ENCODE assay signal across 8 cellular contexts in the genomic region with DNA sequence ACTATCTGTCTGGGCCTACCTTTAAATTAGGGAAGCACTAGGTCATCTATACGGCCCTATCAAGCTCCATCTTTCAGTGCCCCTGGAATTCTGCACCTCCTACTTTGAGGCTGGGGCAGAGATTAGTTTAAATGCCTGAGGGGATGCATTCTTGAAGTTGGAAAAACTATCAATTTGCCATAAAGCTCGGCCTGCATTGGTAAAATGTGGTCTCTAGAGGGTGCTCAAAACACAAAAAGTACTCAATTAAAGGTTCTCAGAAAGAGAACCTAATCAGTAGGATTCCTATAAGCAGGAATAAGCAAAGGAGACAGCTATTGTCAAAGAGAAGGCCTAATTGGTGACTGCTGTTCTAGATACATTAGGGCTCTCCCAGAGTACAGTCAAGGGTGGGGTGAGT.
DNase-seq lines count a peak whose midpoint lies in the region; TF ChIP-seq lines count a peak whose summit lies in the region.

No MANE protein-coding gene starts in this region.

- 13% methylated on average over 2 of the region's 2 CpGs for WGBS in smooth muscle cell (ENCODE audit: low lambda C conversion rate)

- H4K20me1 ChIP-seq in smooth muscle cell (ENCODE audit: low read depth) = no peaks in the 10 kb centered on the region

- no peaks in the 10 kb centered on the region for H3F3A ChIP-seq in smooth muscle cell (ENCODE audit: low read depth)

- H3K27me3 ChIP-seq in NT2/D1 (ENCODE audit: insufficient read depth, insufficient read length) = no peaks in the 10 kb centered on the region
- H3K27me3 ChIP-seq in smooth muscle cell (ENCODE audit: low read depth) = no peaks in the 10 kb centered on the region

- TF ChIP-seq CTCF in fibroblast of the aortic adventitia (IDR thresholded peaks at IDR 0.05; ENCODE audit: insufficient read depth, low read length) = peak; percentile 19
- TF ChIP-seq CTCF in smooth muscle cell (IDR thresholded peaks at IDR 0.05; ENCODE audit: borderline replicate concordance, insufficient read depth, poor library complexity, severe bottlenecking) = peak; percentile 31

- H3K9me3 ChIP-seq in NT2/D1 (ENCODE audit: insufficient read depth, low read length) = peaks cover 14% of the 10 kb centered on the region; the same call in 1 of the 2 replicates
- H3K9me3 ChIP-seq in smooth muscle cell (replicated peaks; ENCODE audit: low read depth) = no peaks in the 10 kb centered on the region

- H3K9ac ChIP-seq in NT2/D1 (ENCODE audit: insufficient read length, low read depth) = no peak overlapping the region
- no peak overlapping the region for H3K9ac ChIP-seq in smooth muscle cell (ENCODE audit: low read depth)

- no peak overlapping the region for H2AFZ ChIP-seq in smooth muscle cell (ENCODE audit: low read depth)

- peak in 2 of 3 experiments; percentile 13 to 60 for DNase-seq in NCI-H1417 (lab: John Stamatoyannopoulos, UW)
- DNase-seq in NCI-H1417 treated with DMSO at 0.1 percent for 48 hours (lab: John Stamatoyannopoulos, UW) = no peak
- DNase-seq in NT2/D1 (ENCODE audit: low read depth, low spot score) = peak; percentile 38
- peak; percentile 4 for DNase-seq in fibroblast of the aortic adventitia (ENCODE audit: low read depth)
- DNase-seq in smooth muscle cell (lab: John Stamatoyannopoulos, UW; ENCODE audit: unreplicated experiment) = no peak
- no peak for DNase-seq in NCI-H2081 treated with DMSO at 0.1 percent for 48 hours (lab: John Stamatoyannopoulos, UW)
- DNase-seq in activated CD4-positive, alpha-beta T cell treated with anti-CD3 and anti-CD28 coated beads for 4 hours = no peak
- no peak for DNase-seq in stimulated activated CD4-positive, alpha-beta T cell treated with anti-CD3 and anti-CD28 coated beads, Interleukin-12 subunit alpha, Interleukin-12 subunit beta, amount 100 ng/mL, for 4 hours

- H3K4me3 ChIP-seq in NT2/D1 (ENCODE audit: insufficient read length, low read depth) (no peak overlapping the region), fibroblast of the aortic adventitia (ENCODE audit: low read depth, low read length) (no peak overlapping the region), smooth muscle cell (no peak overlapping the region)

- H3K79me2 ChIP-seq in smooth muscle cell (ENCODE audit: low read depth) = no peaks in the 10 kb centered on the region

- no peak overlapping the region for H3K4me2 ChIP-seq in smooth muscle cell

- H3K27ac ChIP-seq in smooth muscle cell (ENCODE audit: low read depth) = no peak overlapping the region

- no peaks in the 10 kb centered on the region for H3K4me1 ChIP-seq in NT2/D1 (ENCODE audit: insufficient read depth, insufficient read length)
- H3K4me1 ChIP-seq in smooth muscle cell (ENCODE audit: low read depth) = no peaks in the 10 kb centered on the region

- no peaks in the 10 kb centered on the region for H3K36me3 ChIP-seq in NT2/D1 (ENCODE audit: insufficient read depth, insufficient read length, low read length)
- H3K36me3 ChIP-seq in smooth muscle cell (ENCODE audit: low read depth) = no peaks in the 10 kb centered on the region

Comparison
In these comparisons a context has a peak if more than half of its experiments do, and no peak if none do; other contexts are left out.
1. DNase-seq: peak in NCI-H1417 (2 of 3), NT2/D1 (single experiment) and fibroblast of the aortic adventitia (single experiment); none in NCI-H1417 treated with DMSO at 0.1 percent for 48 hours (single experiment), smooth muscle cell (single experiment), NCI-H2081 treated with DMSO at 0.1 percent for 48 hours (single experiment), activated CD4-positive, alpha-beta T cell treated with anti-CD3 and anti-CD28 coated beads for 4 hours (0 of 2) and stimulated activated CD4-positive, alpha-beta T cell treated with anti-CD3 and anti-CD28 coated beads, Interleukin-12 subunit alpha, Interleukin-12 subunit beta, amount 100 ng/mL, for 4 hours (single experiment).